In genomic region chr13:40637644-40638043, GRCh38 we compare ENCODE assay signal across 14 cellular contexts. TPM values are rescaled to one million over a fixed set of nuclear protein-coding genes. Genes with fewer than 3 reads are reported as not detected.
DNase-seq lines count a peak whose midpoint lies in the region; ATAC-seq and TF ChIP-seq lines count a peak whose summit lies in the region.
"Had no signal": no experiment of that assay in that cellular context is flagged by ENCODE, and none has a peak within 500 bp of the region (broad histone marks: within the 10 kb centered on the region; RNA-seq: fewer than 3 reads in every experiment).

No MANE protein-coding gene starts in this region.

- H3K27me3 ChIP-seq in transverse colon (no peaks in the 10 kb centered on the region), suprapubic skin (no peaks in the 10 kb centered on the region)
- H3K27me3 ChIP-seq: dorsolateral prefrontal cortex, foreskin keratinocyte, MG63, thyroid gland had no signal

- H3K4me1 ChIP-seq in transverse colon: peaks cover 29 to 83% (median 44%) of the 10 kb centered on the region in 4 donors
- peaks cover 40% of the 10 kb centered on the region for H3K4me1 ChIP-seq in suprapubic skin
- H3K4me1 ChIP-seq: prostate gland had no signal

- WGBS in transverse colon (ENCODE audit: low coverage in 1 of 2), 2 donors: 29 to 37% methylated on average over 5 of the region's 5 CpGs
- 69% methylated on average over 5 of the region's 5 CpGs for WGBS in suprapubic skin

- peaks cover 88% of the 10 kb centered on the region for H3K4me1 Mint-ChIP-seq in activated naive CD4-positive, alpha-beta T cell treated with anti-CD3 and anti-CD28 coated beads for 36 hours (ENCODE audit: low read depth)
- peaks cover 70% of the 10 kb centered on the region for H3K4me1 Mint-ChIP-seq in activated naive CD4-positive, alpha-beta T cell treated with anti-CD3 and anti-CD28 coated beads, Interleukin-2, amount 10 ng/mL, durations not matched to agents 7 days and 5 days
- H3K4me1 Mint-ChIP-seq in central memory CD8-positive, alpha-beta T cell: peaks cover 88% of the 10 kb centered on the region
- H3K4me1 Mint-ChIP-seq in memory B cell: peaks cover 48% of the 10 kb centered on the region

- CTCF ChIA-PET in activated naive CD4-positive, alpha-beta T cell treated with anti-CD3 and anti-CD28 coated beads for 36 hours (lab: Charles Lee): no interaction called here
- CTCF ChIA-PET in activated naive CD4-positive, alpha-beta T cell treated with anti-CD3 and anti-CD28 coated beads, Interleukin-2, amount 10 ng/mL, durations not matched to agents 7 days and 5 days (lab: Charles Lee): no interaction called here

- H3K4me3 Mint-ChIP-seq in activated naive CD4-positive, alpha-beta T cell treated with anti-CD3 and anti-CD28 coated beads for 36 hours: no peak overlapping the region
- no peak overlapping the region for H3K4me3 Mint-ChIP-seq in activated naive CD4-positive, alpha-beta T cell treated with anti-CD3 and anti-CD28 coated beads, Interleukin-2, amount 10 ng/mL, durations not matched to agents 7 days and 5 days
- no peak overlapping the region for H3K4me3 Mint-ChIP-seq in central memory CD8-positive, alpha-beta T cell
- peak overlapping the region; percentile 44 for H3K4me3 Mint-ChIP-seq in memory B cell

- no peaks in the 10 kb centered on the region for H3K27me3 Mint-ChIP-seq in activated naive CD4-positive, alpha-beta T cell treated with anti-CD3 and anti-CD28 coated beads for 36 hours (ENCODE audit: low read depth)
- no peaks in the 10 kb centered on the region for H3K27me3 Mint-ChIP-seq in activated naive CD4-positive, alpha-beta T cell treated with anti-CD3 and anti-CD28 coated beads, Interleukin-2, amount 10 ng/mL, durations not matched to agents 7 days and 5 days
- no peaks in the 10 kb centered on the region for H3K27me3 Mint-ChIP-seq in central memory CD8-positive, alpha-beta T cell
- H3K27me3 Mint-ChIP-seq in memory B cell: no peaks in the 10 kb centered on the region

- no peak for TF ChIP-seq EP300 in transverse colon (IDR thresholded peaks at IDR 0.05; ENCODE audit: low read depth)
- no peak for TF ChIP-seq EP300 in suprapubic skin (IDR thresholded peaks at IDR 0.05)

- TF ChIP-seq POLR2A in transverse colon (IDR thresholded peaks at IDR 0.05) (no peak), suprapubic skin (IDR thresholded peaks at IDR 0.05) (no peak)

- H3K9me3 ChIP-seq in transverse colon (no peaks in the 10 kb centered on the region), suprapubic skin (no peaks in the 10 kb centered on the region)
- H3K9me3 ChIP-seq: MG63, prostate gland, thyroid gland had no signal

- H3K36me3 ChIP-seq in transverse colon (no peaks in the 10 kb centered on the region), suprapubic skin (no peaks in the 10 kb centered on the region)
- H3K36me3 ChIP-seq: MG63, prostate gland, thyroid gland had no signal

- H3K27ac Mint-ChIP-seq in activated naive CD4-positive, alpha-beta T cell treated with anti-CD3 and anti-CD28 coated beads for 36 hours: peak overlapping the region; percentile 71
- H3K27ac Mint-ChIP-seq in activated naive CD4-positive, alpha-beta T cell treated with anti-CD3 and anti-CD28 coated beads, Interleukin-2, amount 10 ng/mL, durations not matched to agents 7 days and 5 days: no peak overlapping the region
- peak overlapping the region; percentile 50 for H3K27ac Mint-ChIP-seq in central memory CD8-positive, alpha-beta T cell (ENCODE audit: low read depth)
- H3K27ac Mint-ChIP-seq in memory B cell: peak overlapping the region; percentile 62

- DNase-seq in activated naive CD4-positive, alpha-beta T cell treated with anti-CD3 and anti-CD28 coated beads for 36 hours: no peak
- DNase-seq in activated naive CD4-positive, alpha-beta T cell treated with anti-CD3 and anti-CD28 coated beads, Interleukin-2, amount 10 ng/mL, durations not matched to agents 7 days and 5 days: no peak
- DNase-seq in central memory CD8-positive, alpha-beta T cell (ENCODE audit: low spot score in 2 of 2): no peak
- DNase-seq in memory B cell (ENCODE audit: low spot score in 2 of 2): no peak
- DNase-seq in transverse colon: peak; percentile 67
- DNase-seq in NCI-H1105 treated with DMSO at 0.1 percent for 48 hours (lab: John Stamatoyannopoulos, UW): no peak
- DNase-seq in suprapubic skin (ENCODE audit: low spot score in 2 of 2): no peak
- no peak for DNase-seq in GM03348 (ENCODE audit: low spot score)
- DNase-seq: dorsolateral prefrontal cortex, foreskin keratinocyte, MG63, NCI-H526, thyroid gland had no signal

- no peak for ATAC-seq in central memory CD8-positive, alpha-beta T cell (replicated peaks; ENCODE audit: extremely low read depth, poor library complexity, severe bottlenecking)
- ATAC-seq in memory B cell (ENCODE audit: low read depth): peak; percentile 77
- ATAC-seq: foreskin keratinocyte had no signal

- H3K4me3 ChIP-seq in transverse colon (no peak overlapping the region), suprapubic skin (no peak overlapping the region)
- H3K4me3 ChIP-seq: dorsolateral prefrontal cortex, MG63, prostate gland, thyroid gland had no signal

- TF ChIP-seq CTCF in transverse colon (IDR thresholded peaks at IDR 0.05): no peak
- no peak for TF ChIP-seq CTCF in suprapubic skin (IDR thresholded peaks at IDR 0.05)

- H3K27ac ChIP-seq in transverse colon (peak overlapping the region; percentile 30 to 70 (median 60)), suprapubic skin (no peak overlapping the region)
- H3K27ac ChIP-seq: foreskin keratinocyte, prostate gland had no signal

- intact Hi-C loops in activated naive CD4-positive, alpha-beta T cell treated with anti-CD3 and anti-CD28 coated beads for 36 hours (cut with micrococcal nuclease): no loop called here
- intact Hi-C loops in transverse colon (cut with DNase I; ENCODE audit: low total_unique reads): no loop called here

- no peaks in the 10 kb centered on the region for H3K9me3 Mint-ChIP-seq in activated naive CD4-positive, alpha-beta T cell treated with anti-CD3 and anti-CD28 coated beads for 36 hours
- no peaks in the 10 kb centered on the region for H3K9me3 Mint-ChIP-seq in activated naive CD4-positive, alpha-beta T cell treated with anti-CD3 and anti-CD28 coated beads, Interleukin-2, amount 10 ng/mL, durations not matched to agents 7 days and 5 days
- H3K9me3 Mint-ChIP-seq in central memory CD8-positive, alpha-beta T cell: no peaks in the 10 kb centered on the region
- H3K9me3 Mint-ChIP-seq in memory B cell: no peaks in the 10 kb centered on the region

- H3K36me3 Mint-ChIP-seq in activated naive CD4-positive, alpha-beta T cell treated with anti-CD3 and anti-CD28 coated beads for 36 hours (ENCODE audit: low read depth): peaks cover 16% of the 10 kb centered on the region
- H3K36me3 Mint-ChIP-seq in activated naive CD4-positive, alpha-beta T cell treated with anti-CD3 and anti-CD28 coated beads, Interleukin-2, amount 10 ng/mL, durations not matched to agents 7 days and 5 days: peaks cover 34% of the 10 kb centered on the region
- H3K36me3 Mint-ChIP-seq in central memory CD8-positive, alpha-beta T cell (ENCODE audit: insufficient read depth): peaks cover 5% of the 10 kb centered on the region
- peaks cover 8% of the 10 kb centered on the region for H3K36me3 Mint-ChIP-seq in memory B cell

- in situ Hi-C loops in transverse colon (cut with MboI; ENCODE audit: low pct_ligation_motif_present in 1 of 4, low pct_unique_long_range_greater_than_20kb in 1 of 4, low sequenced_read_pairs in 3 of 4): no loop called here

RNA-seq across cellular contexts. Expression of gene FOXO1, which starts 28.8 kb away (rescaled TPM):
- 10 to 100 TPM; 30.9 to 32.1 TPM for total RNA-seq in activated naive CD4-positive, alpha-beta T cell treated with anti-CD3 and anti-CD28 coated beads for 36 hours
- total RNA-seq in transverse colon (10 to 100 TPM; 19.1 to 48.9 (median 38.3) TPM), suprapubic skin (10 to 100 TPM; 50.7 to 67.2 (median 60.3) TPM)
